1 cellular context compared by ENCODE assay signal in the genomic region with DNA sequence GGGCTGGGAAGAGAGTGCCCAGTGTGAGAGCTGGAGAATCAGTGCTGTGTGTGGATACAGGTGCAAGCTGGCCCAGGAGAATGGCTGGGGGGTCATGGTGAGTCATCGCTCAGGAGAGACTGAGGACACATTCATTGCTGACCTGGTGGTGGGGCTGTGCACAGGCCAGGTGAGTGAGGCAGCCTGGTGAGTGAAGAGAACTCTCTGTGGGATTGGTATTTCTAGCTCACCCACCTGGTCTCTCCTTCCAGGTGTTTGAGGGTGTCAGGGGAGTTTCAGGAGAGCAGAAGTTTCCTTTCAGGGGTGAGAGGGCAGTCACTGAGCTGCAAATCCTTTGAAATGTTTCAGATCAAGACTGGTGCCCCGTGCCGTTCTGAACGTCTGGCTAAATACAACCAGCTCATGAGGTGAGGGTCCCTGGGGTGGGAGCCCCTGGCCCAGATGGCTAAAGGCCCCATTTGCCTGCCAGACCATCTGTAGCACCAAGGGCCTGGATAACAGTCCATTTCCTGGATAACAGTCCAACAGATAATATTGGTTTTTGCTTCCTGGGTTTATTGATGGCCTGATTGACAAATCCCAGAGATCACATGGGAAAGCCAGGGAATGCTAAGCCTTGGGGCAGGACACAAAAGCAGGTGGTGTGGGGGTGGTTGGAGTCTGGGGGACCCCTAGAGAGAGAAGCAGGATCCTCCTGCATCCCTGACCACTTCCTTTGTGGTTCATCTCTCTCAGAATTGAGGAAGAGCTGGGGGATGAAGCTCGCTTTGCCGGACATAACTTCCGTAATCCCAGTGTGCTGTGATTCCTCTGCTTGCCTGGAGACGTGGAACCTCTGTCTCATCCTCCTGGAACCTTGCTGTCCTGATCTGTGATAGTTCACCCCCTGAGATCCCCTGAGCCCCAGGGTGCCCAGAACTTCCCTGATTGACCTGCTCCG.
TF ChIP-seq lines count a peak whose summit lies in the region.

No MANE protein-coding gene starts in this region.

TF ChIP-seq in IMR-90, 13 proteins besides CTCF, POLR2A, EP300 and RAD21:
- TF ChIP-seq, protein P1, sequence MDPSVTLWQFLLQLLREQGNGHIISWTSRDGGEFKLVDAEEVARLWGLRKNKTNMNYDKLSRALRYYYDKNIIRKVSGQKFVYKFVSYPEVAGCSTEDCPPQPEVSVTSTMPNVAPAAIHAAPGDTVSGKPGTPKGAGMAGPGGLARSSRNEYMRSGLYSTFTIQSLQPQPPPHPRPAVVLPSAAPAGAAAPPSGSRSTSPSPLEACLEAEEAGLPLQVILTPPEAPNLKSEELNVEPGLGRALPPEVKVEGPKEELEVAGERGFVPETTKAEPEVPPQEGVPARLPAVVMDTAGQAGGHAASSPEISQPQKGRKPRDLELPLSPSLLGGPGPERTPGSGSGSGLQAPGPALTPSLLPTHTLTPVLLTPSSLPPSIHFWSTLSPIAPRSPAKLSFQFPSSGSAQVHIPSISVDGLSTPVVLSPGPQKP (IDR thresholded peaks at IDR 0.05; ENCODE audit: borderline replicate concordance, low read depth, low read length), result no peak
- no peak for TF ChIP-seq MXI1 (IDR thresholded peaks at IDR 0.05; ENCODE audit: borderline replicate concordance, low read depth, low read length)
